ENCODE assay signal across 15 cellular contexts in the genomic region with DNA sequence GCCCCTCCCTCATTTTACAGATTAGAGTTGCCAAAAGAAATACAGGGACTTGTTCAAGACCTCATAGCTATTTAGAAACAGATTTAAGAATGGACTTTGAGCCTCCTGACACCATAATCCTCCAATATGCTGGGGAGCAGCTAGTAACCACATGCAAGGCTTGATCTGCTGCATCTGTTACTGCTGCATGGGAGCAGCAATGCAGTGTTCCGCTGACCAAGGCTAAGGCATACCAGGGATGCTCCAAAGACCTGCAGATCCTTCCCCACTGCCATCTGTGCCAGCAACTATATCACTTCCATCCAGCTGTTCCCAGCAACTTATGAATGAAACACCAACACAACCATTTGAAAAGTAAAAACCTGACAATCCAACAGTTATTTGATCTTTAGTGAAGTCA.
DNase-seq lines count a peak whose midpoint lies in the region; ATAC-seq and TF ChIP-seq lines count a peak whose summit lies in the region.
"Had no signal": no experiment of that assay in that cellular context is flagged by ENCODE, and none has a peak within 500 bp of the region (broad histone marks: within the 10 kb centered on the region; RNA-seq: fewer than 3 reads in every experiment).

No MANE protein-coding gene starts in this region.

- H4K20me1 ChIP-seq in smooth muscle cell (ENCODE audit: low read depth), result no peaks in the 10 kb centered on the region

- no peaks in the 10 kb centered on the region for H3F3A ChIP-seq in smooth muscle cell (ENCODE audit: low read depth)

- TF ChIP-seq EP300 in stomach (IDR thresholded peaks at IDR 0.05), result no peak

- H3K9me3 ChIP-seq in smooth muscle cell (replicated peaks; ENCODE audit: low read depth) (no peaks in the 10 kb centered on the region), stomach (no peaks in the 10 kb centered on the region)

- H3K27me3 ChIP-seq in smooth muscle cell (ENCODE audit: low read depth) (no peaks in the 10 kb centered on the region), stomach (no peaks in the 10 kb centered on the region)

- no peak for TF ChIP-seq CTCF in nephron (IDR thresholded peaks at IDR 0.05; ENCODE audit: unreplicated experiment in 3 of 3)
- TF ChIP-seq CTCF in smooth muscle cell (IDR thresholded peaks at IDR 0.05; ENCODE audit: borderline replicate concordance, insufficient read depth, poor library complexity, severe bottlenecking), result no peak
- TF ChIP-seq CTCF in stomach (IDR thresholded peaks at IDR 0.05), result no peak
- no peak for TF ChIP-seq CTCF in glutamatergic neuron (IDR thresholded peaks at IDR 0.05; ENCODE audit: partially characterized antibody, unreplicated experiment)

- peaks cover 1% of the 10 kb centered on the region for H3K9me3 Mint-ChIP-seq in activated naive CD8-positive, alpha-beta T cell treated with anti-CD3 and anti-CD28 coated beads, Interleukin-2, amount 10 ng/mL, durations not matched to agents 7 days and 5 days
- H3K9me3 Mint-ChIP-seq in activated naive CD8-positive, alpha-beta T cell treated with anti-CD3 and anti-CD28 coated beads for 36 hours, result no peaks in the 10 kb centered on the region
- no peaks in the 10 kb centered on the region for H3K9me3 Mint-ChIP-seq in nephron
- peaks cover 2% of the 10 kb centered on the region for H3K9me3 Mint-ChIP-seq in glutamatergic neuron (ENCODE audit: unreplicated experiment)
- H3K9me3 Mint-ChIP-seq: CD4-positive, alpha-beta T cell; HFFc6 had no signal

- no peak for ATAC-seq in activated naive CD8-positive, alpha-beta T cell treated with anti-CD3 and anti-CD28 coated beads, Interleukin-2, amount 10 ng/mL, durations not matched to agents 7 days and 5 days (ENCODE audit: low read depth)
- ATAC-seq in left colon, result no peak
- ATAC-seq: HepG2 had no signal

- H2AFZ ChIP-seq in smooth muscle cell (ENCODE audit: low read depth), result no peak overlapping the region

- WGBS in smooth muscle cell (ENCODE audit: low lambda C conversion rate), result 53% methylated on average over 1 of the region's 1 CpG
- WGBS in stomach, 5 donors, result 77 to 95% (median 93%) methylated on average over 1 of the region's 1 CpG

- DNase-seq in activated naive CD8-positive, alpha-beta T cell treated with anti-CD3 and anti-CD28 coated beads, Interleukin-2, amount 10 ng/mL, durations not matched to agents 7 days and 5 days, result no peak
- DNase-seq in activated naive CD8-positive, alpha-beta T cell treated with anti-CD3 and anti-CD28 coated beads for 36 hours, result no peak
- DNase-seq in left colon, result peak; percentile 45 to 47
- no peak for DNase-seq in smooth muscle cell (lab: John Stamatoyannopoulos, UW; ENCODE audit: unreplicated experiment)
- no peak for DNase-seq in stomach
- DNase-seq in glutamatergic neuron, result no peak
- DNase-seq: C1 segment of cervical spinal cord; CD4-positive, alpha-beta T cell; DND-41; GDM1; HCEC 1CT; HFFc6 had no signal

- intact Hi-C loops in left colon (cut with DNase I, micrococcal nuclease) (no loop called here), stomach (cut with DNase I; ENCODE audit: low total_unique reads) (no loop called here)

- H3K4me1 Mint-ChIP-seq in activated naive CD8-positive, alpha-beta T cell treated with anti-CD3 and anti-CD28 coated beads, Interleukin-2, amount 10 ng/mL, durations not matched to agents 7 days and 5 days, result peaks cover 18% of the 10 kb centered on the region
- H3K4me1 Mint-ChIP-seq in activated naive CD8-positive, alpha-beta T cell treated with anti-CD3 and anti-CD28 coated beads for 36 hours, result no peaks in the 10 kb centered on the region
- peaks cover 40% of the 10 kb centered on the region for H3K4me1 Mint-ChIP-seq in nephron
- H3K4me1 Mint-ChIP-seq in glutamatergic neuron (ENCODE audit: low read depth, unreplicated experiment), result peaks cover 10% of the 10 kb centered on the region
- H3K4me1 Mint-ChIP-seq: B cell had no signal

- H3K27ac ChIP-seq in smooth muscle cell (ENCODE audit: low read depth) (no peak overlapping the region), stomach (no peak overlapping the region)

- H3K4me3 Mint-ChIP-seq in activated naive CD8-positive, alpha-beta T cell treated with anti-CD3 and anti-CD28 coated beads, Interleukin-2, amount 10 ng/mL, durations not matched to agents 7 days and 5 days, result no peak overlapping the region
- no peak overlapping the region for H3K4me3 Mint-ChIP-seq in activated naive CD8-positive, alpha-beta T cell treated with anti-CD3 and anti-CD28 coated beads for 36 hours
- H3K4me3 Mint-ChIP-seq in nephron (no peak overlapping the region), glutamatergic neuron (ENCODE audit: unreplicated experiment) (no peak overlapping the region)
- H3K4me3 Mint-ChIP-seq: B cell; CD4-positive, alpha-beta T cell; HFFc6 had no signal

- peaks cover 4% of the 10 kb centered on the region for H3K36me3 Mint-ChIP-seq in activated naive CD8-positive, alpha-beta T cell treated with anti-CD3 and anti-CD28 coated beads, Interleukin-2, amount 10 ng/mL, durations not matched to agents 7 days and 5 days
- no peaks in the 10 kb centered on the region for H3K36me3 Mint-ChIP-seq in activated naive CD8-positive, alpha-beta T cell treated with anti-CD3 and anti-CD28 coated beads for 36 hours
- no peaks in the 10 kb centered on the region for H3K36me3 Mint-ChIP-seq in nephron (ENCODE audit: low read depth)
- peaks cover 8% of the 10 kb centered on the region for H3K36me3 Mint-ChIP-seq in glutamatergic neuron (ENCODE audit: unreplicated experiment)

- H3K79me2 ChIP-seq in smooth muscle cell (ENCODE audit: low read depth), result no peaks in the 10 kb centered on the region

- H3K4me3 ChIP-seq in smooth muscle cell (no peak overlapping the region), stomach (no peak overlapping the region)

- TF ChIP-seq POLR2A in stomach (IDR thresholded peaks at IDR 0.05), result no peak

- no peaks in the 10 kb centered on the region for H3K4me1 ChIP-seq in smooth muscle cell (ENCODE audit: low read depth)
- H3K4me1 ChIP-seq in stomach, result no peaks in the 10 kb centered on the region

- H3K4me2 ChIP-seq in smooth muscle cell, result no peak overlapping the region

- H3K36me3 ChIP-seq in smooth muscle cell (ENCODE audit: low read depth), result no peaks in the 10 kb centered on the region
- H3K36me3 ChIP-seq in stomach, result peaks cover 0 to 24% (median 10%) of the 10 kb centered on the region in 4 donors

- POLR2A ChIA-PET in activated naive CD8-positive, alpha-beta T cell treated with anti-CD3 and anti-CD28 coated beads, Interleukin-2, amount 10 ng/mL, durations not matched to agents 7 days and 5 days (lab: Charles Lee), result no interaction called here

- peaks cover 10% of the 10 kb centered on the region for H3K27me3 Mint-ChIP-seq in activated naive CD8-positive, alpha-beta T cell treated with anti-CD3 and anti-CD28 coated beads, Interleukin-2, amount 10 ng/mL, durations not matched to agents 7 days and 5 days
- H3K27me3 Mint-ChIP-seq in activated naive CD8-positive, alpha-beta T cell treated with anti-CD3 and anti-CD28 coated beads for 36 hours, result peaks cover 6% of the 10 kb centered on the region
- H3K27me3 Mint-ChIP-seq in nephron (ENCODE audit: low read depth) (no peaks in the 10 kb centered on the region), glutamatergic neuron (ENCODE audit: unreplicated experiment) (no peaks in the 10 kb centered on the region)
- H3K27me3 Mint-ChIP-seq: B cell; CD4-positive, alpha-beta T cell had no signal

- no peak overlapping the region for H3K9ac ChIP-seq in smooth muscle cell (ENCODE audit: low read depth)

- H3K27ac Mint-ChIP-seq in activated naive CD8-positive, alpha-beta T cell treated with anti-CD3 and anti-CD28 coated beads, Interleukin-2, amount 10 ng/mL, durations not matched to agents 7 days and 5 days, result peak overlapping the region; percentile 18
- H3K27ac Mint-ChIP-seq in activated naive CD8-positive, alpha-beta T cell treated with anti-CD3 and anti-CD28 coated beads for 36 hours, result no peak overlapping the region
- H3K27ac Mint-ChIP-seq in nephron (peak overlapping the region in 2 of 3 experiments; percentile 15 to 31), glutamatergic neuron (ENCODE audit: unreplicated experiment) (no peak overlapping the region)
- H3K27ac Mint-ChIP-seq: B cell; CD4-positive, alpha-beta T cell; HFFc6 had no signal

Comparison
In these comparisons a context has a peak if more than half of its experiments do, and no peak if none do; other contexts are left out.
1. H3K27ac Mint-ChIP-seq: peak in activated naive CD8-positive, alpha-beta T cell treated with anti-CD3 and anti-CD28 coated beads, Interleukin-2, amount 10 ng/mL, durations not matched to agents 7 days and 5 days (single experiment) and nephron (2 of 3); none in activated naive CD8-positive, alpha-beta T cell treated with anti-CD3 and anti-CD28 coated beads for 36 hours (single experiment) and glutamatergic neuron (single experiment).
2. DNase-seq: peak in left colon (2 of 2); none in activated naive CD8-positive, alpha-beta T cell treated with anti-CD3 and anti-CD28 coated beads, Interleukin-2, amount 10 ng/mL, durations not matched to agents 7 days and 5 days (single experiment), activated naive CD8-positive, alpha-beta T cell treated with anti-CD3 and anti-CD28 coated beads for 36 hours (single experiment), smooth muscle cell (single experiment), stomach (single experiment) and glutamatergic neuron (single experiment).